9 cellular contexts compared by ENCODE assay signal in the genomic region with DNA sequence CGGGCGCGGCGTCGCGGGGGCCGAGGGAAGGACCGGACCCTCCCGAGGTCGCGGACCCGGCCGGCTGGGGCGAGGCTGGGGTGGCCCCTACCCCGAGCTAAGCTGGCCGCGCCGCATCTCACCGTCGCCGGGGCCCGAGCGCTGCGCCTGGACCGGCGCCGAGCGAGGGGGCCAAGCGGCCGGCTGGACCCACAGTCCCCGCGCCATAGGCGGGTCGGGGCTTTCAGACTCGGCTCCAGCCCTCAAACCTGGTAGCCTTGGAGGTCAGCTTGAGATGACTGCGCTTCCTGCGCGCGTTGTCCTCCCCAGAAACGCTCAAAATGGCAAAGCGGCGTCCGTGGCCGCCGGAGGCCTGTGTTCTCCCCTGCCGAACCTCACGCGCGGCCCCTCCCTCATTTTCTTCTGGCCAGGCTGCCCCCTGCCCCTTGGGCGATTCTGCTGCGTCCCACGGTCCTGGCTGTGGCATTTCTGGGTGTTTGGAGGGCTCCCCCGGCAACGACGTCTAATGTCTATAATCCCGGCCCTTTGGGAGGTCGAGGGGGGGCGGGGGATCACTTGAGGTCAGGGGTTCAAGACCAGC. TPM values are rescaled to one million over a fixed set of nuclear protein-coding genes. Genes with fewer than 3 reads are reported as not detected.
DNase-seq lines count a peak whose midpoint lies in the region; ATAC-seq and TF ChIP-seq lines count a peak whose summit lies in the region.
"Had no signal": no experiment of that assay in that cellular context is flagged by ENCODE, and none has a peak within 500 bp of the region (broad histone marks: within the 10 kb centered on the region; RNA-seq: fewer than 3 reads in every experiment).

No MANE protein-coding gene starts in this region.

- H3K4ac ChIP-seq in H9 (ENCODE audit: low read depth, low read length), result no peak overlapping the region

- intact Hi-C loops in Caco-2 (cut with micrococcal nuclease; ENCODE audit: unreplicated experiment) (no loop called here), spleen (cut with DNase I; ENCODE audit: low total_unique reads) (no loop called here)

- no peaks in the 10 kb centered on the region for H3K9me3 Mint-ChIP-seq in Caco-2 (ENCODE audit: unreplicated experiment)
- H3K9me3 Mint-ChIP-seq in H9, result no peaks in the 10 kb centered on the region

- peak overlapping the region; percentile 71 for H3K4me2 ChIP-seq in H9 (ENCODE audit: insufficient read depth, insufficient read length, low read length)
- peak overlapping the region; percentile 89; the same call in 1 of the 2 replicates for H3K4me2 ChIP-seq in SK-N-SH

- H2BK120ac ChIP-seq in H9 (ENCODE audit: low read depth, low read length, poor library complexity, severe bottlenecking), result no peak overlapping the region

- no peak for TF ChIP-seq POLR2A in spleen (IDR thresholded peaks at IDR 0.05)

- H3K27me3 Mint-ChIP-seq in Caco-2 (ENCODE audit: insufficient read depth, unreplicated experiment) (no peaks in the 10 kb centered on the region), H9 (ENCODE audit: low read depth) (peaks cover 47% of the 10 kb centered on the region)

- CTCF ChIA-PET in Caco-2 (lab: Charles Lee), result interaction anchor here (0.8 to 1.5 kb wide), 3 partner anchors 46 to 106 kb away, joined by 4 to 7 read pairs (median 5); a partner anchor contains a TSS
- CTCF ChIA-PET in SK-N-SH (lab: Yijun Ruan, JAX), result interaction anchor here (0.6 to 2.7 kb wide), 19 partner anchors 9 to 321 kb away, joined by 3 to 14 read pairs (median 4); a partner anchor contains a TSS

- H3K4me1 ChIP-seq in Caco-2 (0 out of 2 replicates have a peak, but pooled peaks cover 9% of the 10 kb centered on the region), H9 (ENCODE audit: insufficient read depth, low read length) (no peaks in the 10 kb centered on the region), SK-N-SH (ENCODE audit: control insufficient read depth in 1 of 2, insufficient read depth in 2 of 2, low read depth in 1 of 2, low read length in 1 of 2) (peaks cover 3 to 18% of the 10 kb centered on the region in 2 experiments; a peak in 3 of 4 replicates), spleen (peaks cover 28 to 51% (median 41%) of the 10 kb centered on the region in 6 donors)

- H3K36me3 ChIP-seq in Caco-2 (ENCODE audit: control insufficient read depth, insufficient read depth, low read length), result no peaks in the 10 kb centered on the region
- no peaks in the 10 kb centered on the region for H3K36me3 ChIP-seq in SK-N-SH (replicated peaks in 1 of 2; ENCODE audit: control insufficient read depth in 1 of 2, insufficient read depth in 2 of 2, low read length in 1 of 2)
- no peaks in the 10 kb centered on the region for H3K36me3 ChIP-seq in spleen

- H4K5ac ChIP-seq in H9 (ENCODE audit: insufficient read length, low read depth, low read length), result no peak overlapping the region

- H3K27ac ChIP-seq in H9 (ENCODE audit: insufficient read length, low read depth, low read length), result no peak overlapping the region
- peak overlapping the region; percentile 56 to 87 for H3K27ac ChIP-seq in SK-N-SH (ENCODE audit: low read depth in 2 of 2, low read length in 1 of 2)
- H3K27ac ChIP-seq in spleen, result peak overlapping the region in 7 of 8 donors; percentile 70 to 85 (median 80)

- H4K91ac ChIP-seq in H9 (ENCODE audit: insufficient read length, low read depth, low read length), result no peak overlapping the region

- H3K9me3 ChIP-seq in Caco-2, result no peaks in the 10 kb centered on the region
- H3K9me3 ChIP-seq in H9 (ENCODE audit: control insufficient read depth, low read depth, low read length), result no peaks in the 10 kb centered on the region
- H3K9me3 ChIP-seq in SK-N-SH, result no peaks in the 10 kb centered on the region
- H3K9me3 ChIP-seq in spleen, result peaks cover 0 to 7% (median 0%) of the 10 kb centered on the region in 8 donors

- H4K20me1 ChIP-seq in H9 (ENCODE audit: control insufficient read depth, insufficient read depth, insufficient read length) (no peaks in the 10 kb centered on the region), SK-N-SH (ENCODE audit: insufficient read depth) (no peaks in the 10 kb centered on the region)

- no peak overlapping the region for H2BK12ac ChIP-seq in H9 (ENCODE audit: insufficient read length, low read depth, low read length)

- no peaks in the 10 kb centered on the region for H3K27me3 ChIP-seq in Caco-2 (replicated peaks; ENCODE audit: control insufficient read depth, insufficient read depth, low read length)
- no peaks in the 10 kb centered on the region for H3K27me3 ChIP-seq in H9 (ENCODE audit: insufficient read depth, low read length)
- no peaks in the 10 kb centered on the region for H3K27me3 ChIP-seq in SK-N-SH (ENCODE audit: insufficient read depth)
- H3K27me3 ChIP-seq in spleen (replicated peaks in 1 of 7), result peaks cover 0 to 53% (median 10%) of the 10 kb centered on the region in 7 donors

- H3K79me1 ChIP-seq in H9 (ENCODE audit: insufficient read depth, low read depth, low read length, poor library complexity, severe bottlenecking), result no peaks in the 10 kb centered on the region

- WGBS in H9 (ENCODE audit: extremely low coverage, insufficient read length, low lambda C conversion rate), result no CpG with 5 or more reads among the region's 58 CpGs
- WGBS in SK-N-SH (ENCODE audit: low lambda C conversion rate), result 4% methylated on average over 13 of the region's 58 CpGs
- WGBS in spleen, 5 donors, result 6 to 16% (median 8%) methylated on average over 35 to 58 of the region's 58 CpGs

- H3K4me3 ChIP-seq in Caco-2 (ENCODE audit: low read depth, low read length), result peak overlapping the region; percentile 87
- H3K4me3 ChIP-seq in SK-N-SH (ENCODE audit: low read depth in 2 of 2, low read length in 1 of 2), result peak overlapping the region; percentile 77 to 89
- peak overlapping the region; percentile 73 to 89 (median 83) for H3K4me3 ChIP-seq in spleen

- DNase-seq in Caco-2 (no peak), H9 (peak; percentile 34), SK-N-SH (peak; percentile 72), glomerular visceral epithelial cell (ENCODE audit: extremely low spot score) (peak; percentile 25), spleen (no peak), T1000 (lab: John Stamatoyannopoulos, UW) (no peak)

- no peak overlapping the region for H3T11ph ChIP-seq in H9 (ENCODE audit: low read length)

- no peak overlapping the region for H2BK20ac ChIP-seq in H9 (ENCODE audit: low read depth, low read length, poor library complexity, severe bottlenecking)

- peak overlapping the region; percentile 66 for H3K4me3 Mint-ChIP-seq in Caco-2 (ENCODE audit: unreplicated experiment)
- H3K4me3 Mint-ChIP-seq in H9, result peak overlapping the region; percentile 69 to 87

- H3K36me3 Mint-ChIP-seq in Caco-2 (ENCODE audit: insufficient read depth, unreplicated experiment) (peaks cover 10% of the 10 kb centered on the region), H9 (ENCODE audit: insufficient read depth in 1 of 3, low read depth in 3 of 3) (no peaks in the 10 kb centered on the region; a peak in 1 of 7 replicates)

- H2AK5ac ChIP-seq in H9 (ENCODE audit: insufficient read length, low read length), result no peak overlapping the region

- peak overlapping the region; percentile 89; the same call in 1 of the 2 replicates for H3K14ac ChIP-seq in H9 (ENCODE audit: insufficient read depth, low read length)

- H3K27ac Mint-ChIP-seq in Caco-2 (ENCODE audit: unreplicated experiment), result peak overlapping the region; percentile 53
- H3K27ac Mint-ChIP-seq in H9, result peak overlapping the region in 1 of 3 experiments; percentile 70; a peak in 1 of 7 replicates

- no peak overlapping the region for H2BK5ac ChIP-seq in H9 (ENCODE audit: insufficient read length, low read length)

- TF ChIP-seq CTCF in Caco-2 (IDR thresholded peaks at IDR 0.05; ENCODE audit: insufficient read depth in 1 of 2, low read depth in 1 of 2, low read length in 1 of 2, severe bottlenecking in 1 of 2, unreplicated experiment in 1 of 2), result no peak
- TF ChIP-seq CTCF in H9 (conservative IDR thresholded peaks at IDR 0.05), result no peak
- no peak for TF ChIP-seq CTCF in SK-N-SH (IDR thresholded peaks at IDR 0.05)
- TF ChIP-seq CTCF in spleen (IDR thresholded peaks at IDR 0.05 in 8 of 11, conservative IDR thresholded peaks at IDR 0.05 in 3 of 11), result no peak

- POLR2A ChIA-PET in Caco-2 (lab: Charles Lee), result interaction anchor here (0.6 to 1.1 kb wide), 5 partner anchors 41 to 1079 kb away, joined by 3 to 10 read pairs (median 7); a partner anchor contains a TSS
- POLR2A ChIA-PET in SK-N-SH (lab: Yijun Ruan, JAX), result interaction anchor here (0.6 to 2.6 kb wide), 19 partner anchors 8 to 125 kb away, joined by 3 to 32 read pairs (median 4); a partner anchor contains a TSS

- no peak for TF ChIP-seq EP300 in SK-N-SH (IDR thresholded peaks at IDR 0.05; ENCODE audit: borderline replicate concordance in 1 of 2, low read depth in 1 of 2, low read length in 1 of 2)

- ATAC-seq in GM18520 (IDR thresholded peaks at IDR 0.05; ENCODE audit: unreplicated experiment), result no peak
- ATAC-seq in HG02938 (IDR thresholded peaks at IDR 0.05; ENCODE audit: unreplicated experiment), result no peak

- no peaks in the 10 kb centered on the region for H3K79me2 ChIP-seq in H9 (ENCODE audit: insufficient read depth, low read length)
- H3K79me2 ChIP-seq in SK-N-SH (ENCODE audit: insufficient read depth), result peaks cover 40% of the 10 kb centered on the region

- H3K9me2 ChIP-seq in SK-N-SH, result no peaks in the 10 kb centered on the region

- H3K18ac ChIP-seq in H9 (ENCODE audit: insufficient read length, low read depth, low read length), result no peak overlapping the region

- H3K4me1 Mint-ChIP-seq in Caco-2 (ENCODE audit: low read depth, unreplicated experiment) (peaks cover 21% of the 10 kb centered on the region), H9 (peaks cover 14 to 17% of the 10 kb centered on the region in 2 experiments)

- H3K23me2 ChIP-seq in H9 (ENCODE audit: insufficient read length, low read depth, low read length, poor library complexity, severe bottlenecking), result peaks cover 4% of the 10 kb centered on the region

- H2AFZ ChIP-seq in H9 (ENCODE audit: low read length) (no peak overlapping the region), SK-N-SH (ENCODE audit: low read depth) (peak overlapping the region; percentile 91)

- H3K23ac ChIP-seq in H9 (ENCODE audit: insufficient read length, low read depth, low read length), result no peak overlapping the region

- no peak overlapping the region for H3K56ac ChIP-seq in H9 (ENCODE audit: insufficient read length, low read depth, low read length)

- peaks cover 3% of the 10 kb centered on the region for H3F3A ChIP-seq in SK-N-SH (replicated peaks; ENCODE audit: insufficient read depth)

- H2BK15ac ChIP-seq in H9 (ENCODE audit: low read depth, low read length), result no peak overlapping the region

- no peak overlapping the region for H3K9ac ChIP-seq in H9 (ENCODE audit: extremely low read depth, insufficient read length, low read length)
- H3K9ac ChIP-seq in SK-N-SH, result peak overlapping the region; percentile 82; the same call in 1 of the 2 replicates

- no TSS peak for BruUV-seq in Caco-2 (replicated peaks; lab: Mats Ljungman, UMichigan)

- H4K8ac ChIP-seq in H9 (replicated peaks; ENCODE audit: insufficient read length, low read depth, low read length), result no peak overlapping the region

- TF ChIP-seq RAD21 in SK-N-SH (IDR thresholded peaks at IDR 0.05; ENCODE audit: low read length), result no peak

RNA-seq across cellular contexts. Expression of a gene that starts 8.7 kb away (rescaled TPM):
- total RNA-seq in Caco-2 (2022) (1.9 and 3.7 TPM in 2 replicates), H9 (2021) (2.0 and 2.9 TPM in 2 replicates), spleen (under 1 TPM in 1 of 7 donors, not detected in 6; 0.70 TPM)
- polyA plus RNA-seq in SK-N-SH (2012; rRNA removed) (0.03 TPM in 1 of 2 replicates, not detected in the other), spleen (under 1 TPM; 0.03 to 0.07 (median 0.03) TPM)
- polyA plus RNA-seq in SK-N-SH (2012; cell fraction: cytosol; rRNA removed), result 0.03 and 0.13 TPM in 2 replicates
- polyA plus RNA-seq in SK-N-SH (2012; cell fraction: nucleus; rRNA removed), result 0.24 and 0.58 TPM in 2 replicates

RNA-seq across cellular contexts. Expression of a gene that starts 15.7 kb away (rescaled TPM):
- total RNA-seq in Caco-2 (2022) (230 and 247 TPM in 2 replicates), H9 (2021) (27.3 and 29.4 TPM in 2 replicates), spleen (100 to 1,000 TPM; 105 to 250 (median 166) TPM)
- polyA plus RNA-seq in SK-N-SH (2012; rRNA removed) (127 and 141 TPM in 2 replicates), spleen (100 to 1,000 TPM; 342 to 536 (median 501) TPM)
- polyA plus RNA-seq in SK-N-SH (2012; cell fraction: cytosol; rRNA removed), result 30.2 and 55.0 TPM in 2 replicates
- 795 and 924 TPM in 2 replicates for polyA plus RNA-seq in SK-N-SH (2012; cell fraction: nucleus; rRNA removed)

RNA-seq across cellular contexts. Expression of a gene that starts 39.6 kb away (rescaled TPM):
- 2.9 and 3.0 TPM in 2 replicates for total RNA-seq in Caco-2 (2022)
- 0.55 and 0.96 TPM in 2 replicates for total RNA-seq in H9 (2021)
- polyA plus RNA-seq in SK-N-SH (2012; rRNA removed), result not detected in 2 replicates
- polyA plus RNA-seq in SK-N-SH (2012; cell fraction: cytosol; rRNA removed), result 0.05 TPM in 1 of 2 replicates, not detected in the other
- polyA plus RNA-seq in SK-N-SH (2012; cell fraction: nucleus; rRNA removed), result not detected in 2 replicates
- under 1 TPM in 2 of 7 donors, not detected in 5; 0.28 to 0.60 TPM for total RNA-seq in spleen
- under 1 TPM in 1 of 3 donors, not detected in 2; 0.06 TPM for polyA plus RNA-seq in spleen

RNA-seq across cellular contexts. Expression of a gene that starts 41.6 kb away (rescaled TPM):
- 0.70 TPM in 1 of 2 replicates, not detected in the other for total RNA-seq in Caco-2 (2022)
- total RNA-seq in H9 (2021), result not detected in 2 replicates
- polyA plus RNA-seq in SK-N-SH (2012; rRNA removed), result not detected in 2 replicates
- polyA plus RNA-seq in SK-N-SH (2012; cell fraction: cytosol; rRNA removed), result not detected in 2 replicates
- polyA plus RNA-seq in SK-N-SH (2012; cell fraction: nucleus; rRNA removed), result not detected in 2 replicates
- total RNA-seq in spleen, result not detected
- polyA plus RNA-seq in spleen, result not detected
- total RNA-seq: SK-MEL-5 had no signal

RNA-seq across cellular contexts. Expression of a gene that starts 43.5 kb away (rescaled TPM):
- total RNA-seq in Caco-2 (2022), result 57.7 and 58.0 TPM in 2 replicates
- total RNA-seq in H9 (2021), result 32.7 and 34.9 TPM in 2 replicates
- polyA plus RNA-seq in SK-N-SH (2012; rRNA removed), result 57.8 and 61.9 TPM in 2 replicates
- polyA plus RNA-seq in SK-N-SH (2012; cell fraction: cytosol; rRNA removed), result 27.1 and 44.0 TPM in 2 replicates
- 115 and 121 TPM in 2 replicates for polyA plus RNA-seq in SK-N-SH (2012; cell fraction: nucleus; rRNA removed)
- total RNA-seq in spleen, result 10 to 100 TPM; 43.2 to 67.9 (median 51.7) TPM
- polyA plus RNA-seq in spleen, result 100 to 1,000 TPM in 1 of 3 donors, 10 to 100 TPM in 2; 49.6 to 112 (median 90.0) TPM

Comparison
In these comparisons a context has a peak if more than half of its experiments do, and no peak if none do; other contexts are left out.
1. DNase-seq: peak in H9 (single experiment), SK-N-SH (single experiment) and glomerular visceral epithelial cell (single experiment); none in Caco-2 (0 of 2), spleen (single experiment) and T1000 (single experiment).
2. Peak in every context shown above with its lines, with median percentiles within 50 percentile points of each other: H3K4me3 ChIP-seq.